In the genomic region with DNA sequence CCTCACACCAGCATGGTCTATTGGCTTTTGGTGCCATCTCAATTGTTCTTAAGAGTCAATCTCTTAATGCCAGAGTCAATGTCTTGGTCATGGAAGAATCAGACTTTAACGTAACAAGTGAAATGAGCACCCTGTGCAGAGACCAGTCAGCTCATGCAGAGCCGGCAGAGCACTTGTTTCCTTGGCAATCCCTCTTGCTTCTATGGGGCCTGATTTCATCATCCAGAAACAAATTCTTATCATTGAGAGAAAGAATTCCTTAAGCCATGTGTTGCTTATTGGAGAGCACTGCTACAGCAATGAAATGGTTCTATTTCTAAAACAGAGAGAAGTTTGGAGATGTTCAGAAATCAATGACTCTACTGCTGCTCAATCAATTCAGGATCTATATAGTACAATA, we compare ENCODE assay signal across 27 cellular contexts.
"Had no signal": no experiment of that assay in that cellular context is flagged by ENCODE, and none has a peak within 500 bp of the region (broad histone marks: within the 10 kb centered on the region; RNA-seq: fewer than 3 reads in every experiment).

No MANE protein-coding gene starts in this region.

- H3K27ac Mint-ChIP-seq: activated CD4-positive, alpha-beta memory T cell treated with anti-CD3 and anti-CD28 coated beads, Interleukin-2, amount 10 ng/mL, durations not matched to agents 7 days and 5 days; activated CD4-positive, alpha-beta T cell treated with anti-CD3 and anti-CD28 coated beads, Interleukin-2, amount 10 ng/mL, durations not matched to agents 7 days and 5 days; activated naive CD4-positive, alpha-beta T cell treated with anti-CD3 and anti-CD28 coated beads, Interleukin-2, amount 10 ng/mL, durations not matched to agents 7 days and 5 days; activated naive CD8-positive, alpha-beta T cell treated with anti-CD3 and anti-CD28 coated beads for 36 hours; activated T-helper 17 cell treated with anti-CD3 and anti-CD28 coated beads, Interleukin-2, amount 50 U/mL, for 72 hours; T-cell had no signal

- H3K36me3 ChIP-seq: adrenal gland had no signal

- H3K4me3 Mint-ChIP-seq: activated CD4-positive, alpha-beta memory T cell treated with anti-CD3 and anti-CD28 coated beads, Interleukin-2, amount 10 ng/mL, durations not matched to agents 7 days and 5 days; activated CD4-positive, alpha-beta T cell treated with anti-CD3 and anti-CD28 coated beads, Interleukin-2, amount 10 ng/mL, durations not matched to agents 7 days and 5 days; activated naive CD4-positive, alpha-beta T cell treated with anti-CD3 and anti-CD28 coated beads, Interleukin-2, amount 10 ng/mL, durations not matched to agents 7 days and 5 days; activated naive CD8-positive, alpha-beta T cell treated with anti-CD3 and anti-CD28 coated beads for 36 hours; activated T-helper 17 cell treated with anti-CD3 and anti-CD28 coated beads, Interleukin-2, amount 50 U/mL, for 72 hours; T-cell had no signal

- H3K9me3 ChIP-seq: adrenal gland had no signal

- DNase-seq: activated CD4-positive, alpha-beta memory T cell treated with anti-CD3 and anti-CD28 coated beads, Interleukin-2, amount 10 ng/mL, durations not matched to agents 7 days and 5 days; activated CD4-positive, alpha-beta T cell treated with anti-CD3 and anti-CD28 coated beads, Interleukin-2, amount 10 ng/mL, durations not matched to agents 7 days and 5 days; activated CD4-positive, CD25-positive, alpha-beta regulatory T cell; activated gamma-delta T cell treated with Interleukin-2 at 50 U/mL for 16 hours; activated naive CD4-positive, alpha-beta T cell treated with anti-CD3 and anti-CD28 coated beads, Interleukin-2, amount 10 ng/mL, durations not matched to agents 7 days and 5 days; activated naive CD8-positive, alpha-beta T cell treated with anti-CD3 and anti-CD28 coated beads for 36 hours; activated T-cell treated with anti-CD3 and anti-CD28 coated beads for 4 hours; activated T-cell treated with anti-CD3 and anti-CD28 coated beads, Interleukin-2, amount 50 U/mL, for 48 hours; adrenal gland; aorta; central memory CD4-positive, alpha-beta T cell; NCI-H1105 treated with DMSO at 0.1 percent for 48 hours; NCI-H1436 treated with DMSO at 0.1 percent for 48 hours; NCI-H187; NCI-H2081 treated with DMSO at 0.1 percent for 48 hours; NCI-H2227 treated with DMSO at 0.1 percent for 48 hours; NCI-H510A; NCI-H526 treated with DMSO at 0.1 percent for 48 hours; NK-92 treated with Interleukin-12 subunit alpha and Interleukin-12 subunit beta, amount 100 ng/mL, for 24 hours; OCI-M1; RPMI8226; T-cell had no signal

- H3K9me3 Mint-ChIP-seq: activated CD4-positive, alpha-beta memory T cell treated with anti-CD3 and anti-CD28 coated beads, Interleukin-2, amount 10 ng/mL, durations not matched to agents 7 days and 5 days; activated CD4-positive, alpha-beta T cell treated with anti-CD3 and anti-CD28 coated beads, Interleukin-2, amount 10 ng/mL, durations not matched to agents 7 days and 5 days; activated naive CD4-positive, alpha-beta T cell treated with anti-CD3 and anti-CD28 coated beads, Interleukin-2, amount 10 ng/mL, durations not matched to agents 7 days and 5 days; activated naive CD8-positive, alpha-beta T cell treated with anti-CD3 and anti-CD28 coated beads for 36 hours; activated T-helper 17 cell treated with anti-CD3 and anti-CD28 coated beads, Interleukin-2, amount 50 U/mL, for 72 hours; T-cell had no signal

- ATAC-seq: activated T-helper 17 cell treated with anti-CD3 and anti-CD28 coated beads, Interleukin-2, amount 50 U/mL, for 72 hours; Panc1; Right ventricle myocardium inferior; T-cell had no signal

- H3K4me3 ChIP-seq: adrenal gland, SK-N-MC had no signal

- H3K4me1 Mint-ChIP-seq: activated CD4-positive, alpha-beta memory T cell treated with anti-CD3 and anti-CD28 coated beads, Interleukin-2, amount 10 ng/mL, durations not matched to agents 7 days and 5 days; activated CD4-positive, alpha-beta T cell treated with anti-CD3 and anti-CD28 coated beads, Interleukin-2, amount 10 ng/mL, durations not matched to agents 7 days and 5 days; activated naive CD4-positive, alpha-beta T cell treated with anti-CD3 and anti-CD28 coated beads, Interleukin-2, amount 10 ng/mL, durations not matched to agents 7 days and 5 days; activated naive CD8-positive, alpha-beta T cell treated with anti-CD3 and anti-CD28 coated beads for 36 hours; activated T-helper 17 cell treated with anti-CD3 and anti-CD28 coated beads, Interleukin-2, amount 50 U/mL, for 72 hours; T-cell had no signal

- H3K27me3 Mint-ChIP-seq: activated naive CD4-positive, alpha-beta T cell treated with anti-CD3 and anti-CD28 coated beads, Interleukin-2, amount 10 ng/mL, durations not matched to agents 7 days and 5 days; activated naive CD8-positive, alpha-beta T cell treated with anti-CD3 and anti-CD28 coated beads for 36 hours; activated T-helper 17 cell treated with anti-CD3 and anti-CD28 coated beads, Interleukin-2, amount 50 U/mL, for 72 hours had no signal

- H3K27ac ChIP-seq: adrenal gland, SK-N-MC, VCaP had no signal

- H3K36me3 Mint-ChIP-seq: activated naive CD4-positive, alpha-beta T cell treated with anti-CD3 and anti-CD28 coated beads, Interleukin-2, amount 10 ng/mL, durations not matched to agents 7 days and 5 days; activated naive CD8-positive, alpha-beta T cell treated with anti-CD3 and anti-CD28 coated beads for 36 hours; T-cell had no signal

- H3K4me1 ChIP-seq: adrenal gland had no signal

- H3K27me3 ChIP-seq: adrenal gland had no signal
